ENCODE assay signal across 8 cellular contexts in genomic region chr19:1248454-1249297, GRCh38. TPM values are rescaled to one million over a fixed set of nuclear protein-coding genes. Genes with fewer than 3 reads are reported as not detected.
DNase-seq lines count a peak whose midpoint lies in the region; ATAC-seq and TF ChIP-seq lines count a peak whose summit lies in the region.

Gene MIDN (plus strand): TSS chr19:1248583. CDS start chr19:1250297, 1,714 bp downstream.

- H3K36me3 ChIP-seq in tibial nerve, result peaks cover 0 to 3% (median 0%) of the 10 kb centered on the region in 3 donors

- peak in 1 of 2 donors; percentile 92 for TF ChIP-seq EP300 in tibial nerve (IDR thresholded peaks at IDR 0.05)

- H3K27me3 ChIP-seq in tibial nerve, result no peaks in the 10 kb centered on the region

- peak within 1 kb of the TSS; percentile 98 to 99 (median 99) for H3K27ac ChIP-seq in tibial nerve

- H3K4me3 ChIP-seq in tibial nerve, result peak within 1 kb of the TSS; percentile 69 to 99 (median 92)

- DNase-seq in COLO668 (lab: John Stamatoyannopoulos, UW; ENCODE audit: unreplicated experiment), result peak; percentile 88
- peak; percentile 85 for DNase-seq in RKO (ENCODE audit: low spot score)
- peak; percentile 85 for DNase-seq in activated naive CD4-positive, alpha-beta T cell treated with Interleukin-2 at 50 U/mL for 16 hours
- DNase-seq in germinal center (ENCODE audit: low spot score), result peak; percentile 74
- peak; percentile 43 for DNase-seq in occipital lobe (lab: John Stamatoyannopoulos, UW)
- DNase-seq in tibial nerve (ENCODE audit: low spot score in 2 of 2), result peak in 1 of 2 donors; percentile 66

- H3K9me3 ChIP-seq in tibial nerve, result no peaks in the 10 kb centered on the region

- peaks cover 0 to 76% (median 51%) of the 10 kb centered on the region in 4 donors for H3K4me1 ChIP-seq in tibial nerve

- peak; percentile 20 for ATAC-seq in GM19395 (IDR thresholded peaks at IDR 0.05; ENCODE audit: unreplicated experiment)
- peak; percentile 20 for ATAC-seq in HG03565 (IDR thresholded peaks at IDR 0.05; ENCODE audit: unreplicated experiment)

- WGBS in tibial nerve, 2 donors, result 0 to 1% methylated on average over 22 to 23 of the region's 107 CpGs

- peak; percentile 93 to 100 (median 99) for TF ChIP-seq CTCF in tibial nerve (IDR thresholded peaks at IDR 0.05)

- peak; percentile 72 to 87 for TF ChIP-seq POLR2A in tibial nerve (IDR thresholded peaks at IDR 0.05)

RNA-seq across cellular contexts. Expression of gene MIDN, which starts in this region (rescaled TPM):
- total RNA-seq in occipital lobe (15.3 TPM), tibial nerve (10 to 100 TPM; 17.4 to 51.9 (median 39.4) TPM)
